Comparison of ENCODE assay signal across 1 cellular context in the genomic region with DNA sequence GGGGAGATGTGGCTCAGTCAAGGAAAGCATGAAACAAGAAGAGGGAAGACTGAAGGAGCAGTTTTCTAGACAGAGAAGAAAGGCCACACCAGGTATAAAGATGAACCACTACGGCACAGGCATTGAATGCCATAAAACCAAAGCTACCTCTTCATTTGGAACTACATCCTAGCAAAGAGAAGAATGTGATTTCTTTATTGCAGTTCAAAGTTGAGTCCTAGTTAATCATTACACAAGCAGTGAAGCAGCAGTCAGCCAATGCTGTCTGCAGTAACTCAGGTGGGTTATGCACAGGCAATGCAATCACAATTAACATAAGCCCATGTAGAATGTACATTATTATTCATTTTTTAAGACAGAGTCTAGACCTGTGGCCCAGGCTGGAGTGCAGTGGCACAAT.
TF ChIP-seq lines count a peak whose summit lies in the region.

No MANE protein-coding gene starts in this region.

TF ChIP-seq in HepG2, 621 proteins besides CTCF, POLR2A, EP300 and RAD21 (continued from another document and continues in another):
- TF ChIP-seq, protein P1, sequence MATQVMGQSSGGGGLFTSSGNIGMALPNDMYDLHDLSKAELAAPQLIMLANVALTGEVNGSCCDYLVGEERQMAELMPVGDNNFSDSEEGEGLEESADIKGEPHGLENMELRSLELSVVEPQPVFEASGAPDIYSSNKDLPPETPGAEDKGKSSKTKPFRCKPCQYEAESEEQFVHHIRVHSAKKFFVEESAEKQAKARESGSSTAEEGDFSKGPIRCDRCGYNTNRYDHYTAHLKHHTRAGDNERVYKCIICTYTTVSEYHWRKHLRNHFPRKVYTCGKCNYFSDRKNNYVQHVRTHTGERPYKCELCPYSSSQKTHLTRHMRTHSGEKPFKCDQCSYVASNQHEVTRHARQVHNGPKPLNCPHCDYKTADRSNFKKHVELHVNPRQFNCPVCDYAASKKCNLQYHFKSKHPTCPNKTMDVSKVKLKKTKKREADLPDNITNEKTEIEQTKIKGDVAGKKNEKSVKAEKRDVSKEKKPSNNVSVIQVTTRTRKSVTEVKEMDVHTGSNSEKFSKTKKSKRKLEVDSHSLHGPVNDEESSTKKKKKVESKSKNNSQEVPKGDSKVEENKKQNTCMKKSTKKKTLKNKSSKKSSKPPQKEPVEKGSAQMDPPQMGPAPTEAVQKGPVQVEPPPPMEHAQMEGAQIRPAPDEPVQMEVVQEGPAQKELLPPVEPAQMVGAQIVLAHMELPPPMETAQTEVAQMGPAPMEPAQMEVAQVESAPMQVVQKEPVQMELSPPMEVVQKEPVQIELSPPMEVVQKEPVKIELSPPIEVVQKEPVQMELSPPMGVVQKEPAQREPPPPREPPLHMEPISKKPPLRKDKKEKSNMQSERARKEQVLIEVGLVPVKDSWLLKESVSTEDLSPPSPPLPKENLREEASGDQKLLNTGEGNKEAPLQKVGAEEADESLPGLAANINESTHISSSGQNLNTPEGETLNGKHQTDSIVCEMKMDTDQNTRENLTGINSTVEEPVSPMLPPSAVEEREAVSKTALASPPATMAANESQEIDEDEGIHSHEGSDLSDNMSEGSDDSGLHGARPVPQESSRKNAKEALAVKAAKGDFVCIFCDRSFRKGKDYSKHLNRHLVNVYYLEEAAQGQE (IDR thresholded peaks at IDR 0.05; ENCODE audit: borderline replicate concordance in 1 of 2, low read depth in 1 of 2, low read length in 2 of 2) = no peak
- TF ChIP-seq, protein P2, sequence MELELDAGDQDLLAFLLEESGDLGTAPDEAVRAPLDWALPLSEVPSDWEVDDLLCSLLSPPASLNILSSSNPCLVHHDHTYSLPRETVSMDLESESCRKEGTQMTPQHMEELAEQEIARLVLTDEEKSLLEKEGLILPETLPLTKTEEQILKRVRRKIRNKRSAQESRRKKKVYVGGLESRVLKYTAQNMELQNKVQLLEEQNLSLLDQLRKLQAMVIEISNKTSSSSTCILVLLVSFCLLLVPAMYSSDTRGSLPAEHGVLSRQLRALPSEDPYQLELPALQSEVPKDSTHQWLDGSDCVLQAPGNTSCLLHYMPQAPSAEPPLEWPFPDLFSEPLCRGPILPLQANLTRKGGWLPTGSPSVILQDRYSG (CRISPR knock-in tag; IDR thresholded peaks at IDR 0.05) = no peak
- TF ChIP-seq, protein P3, sequence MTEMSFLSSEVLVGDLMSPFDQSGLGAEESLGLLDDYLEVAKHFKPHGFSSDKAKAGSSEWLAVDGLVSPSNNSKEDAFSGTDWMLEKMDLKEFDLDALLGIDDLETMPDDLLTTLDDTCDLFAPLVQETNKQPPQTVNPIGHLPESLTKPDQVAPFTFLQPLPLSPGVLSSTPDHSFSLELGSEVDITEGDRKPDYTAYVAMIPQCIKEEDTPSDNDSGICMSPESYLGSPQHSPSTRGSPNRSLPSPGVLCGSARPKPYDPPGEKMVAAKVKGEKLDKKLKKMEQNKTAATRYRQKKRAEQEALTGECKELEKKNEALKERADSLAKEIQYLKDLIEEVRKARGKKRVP (CRISPR knock-in tag; IDR thresholded peaks at IDR 0.05) = 0 out of 4 replicates have a peak, but pooled peaks of 1 of the 2 experiments have one; percentile 25
- TF ChIP-seq, protein P4, sequence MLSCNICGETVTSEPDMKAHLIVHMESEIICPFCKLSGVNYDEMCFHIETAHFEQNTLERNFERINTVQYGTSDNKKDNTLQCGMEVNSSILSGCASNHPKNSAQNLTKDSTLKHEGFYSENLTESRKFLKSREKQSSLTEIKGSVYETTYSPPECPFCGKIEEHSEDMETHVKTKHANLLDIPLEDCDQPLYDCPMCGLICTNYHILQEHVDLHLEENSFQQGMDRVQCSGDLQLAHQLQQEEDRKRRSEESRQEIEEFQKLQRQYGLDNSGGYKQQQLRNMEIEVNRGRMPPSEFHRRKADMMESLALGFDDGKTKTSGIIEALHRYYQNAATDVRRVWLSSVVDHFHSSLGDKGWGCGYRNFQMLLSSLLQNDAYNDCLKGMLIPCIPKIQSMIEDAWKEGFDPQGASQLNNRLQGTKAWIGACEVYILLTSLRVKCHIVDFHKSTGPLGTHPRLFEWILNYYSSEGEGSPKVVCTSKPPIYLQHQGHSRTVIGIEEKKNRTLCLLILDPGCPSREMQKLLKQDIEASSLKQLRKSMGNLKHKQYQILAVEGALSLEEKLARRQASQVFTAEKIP (CRISPR knock-in tag; IDR thresholded peaks at IDR 0.05; ENCODE audit: borderline replicate concordance) = no peak
- TF ChIP-seq ARID2 (CRISPR knock-in tag; IDR thresholded peaks at IDR 0.05; ENCODE audit: borderline replicate concordance) = no peak
- no peak for TF ChIP-seq ZNF451 (CRISPR knock-in tag; IDR thresholded peaks at IDR 0.05)
- no peak for TF ChIP-seq FOXK2 (IDR thresholded peaks at IDR 0.05)
- 0 out of 2 replicates have a peak, but pooled peaks have one; percentile 35 for TF ChIP-seq ZNF292 (CRISPR knock-in tag; IDR thresholded peaks at IDR 0.05; ENCODE audit: borderline replicate concordance, low read depth)
- TF ChIP-seq ZNF749 (CRISPR knock-in tag; IDR thresholded peaks at IDR 0.05; ENCODE audit: borderline replicate concordance) = no peak
- TF ChIP-seq ZNF382 (CRISPR knock-in tag; IDR thresholded peaks at IDR 0.05; ENCODE audit: borderline replicate concordance) = no peak
- TF ChIP-seq ZNF547 (CRISPR knock-in tag; IDR thresholded peaks at IDR 0.05) = no peak
- TF ChIP-seq KLF13 (CRISPR knock-in tag; IDR thresholded peaks at IDR 0.05) = no peak
- no peak for TF ChIP-seq ZNF567 (CRISPR knock-in tag; IDR thresholded peaks at IDR 0.05; ENCODE audit: borderline replicate concordance)
- no peak for TF ChIP-seq HDAC6 (IDR thresholded peaks at IDR 0.05; ENCODE audit: low read depth, low read length)
- TF ChIP-seq ZNF572 (CRISPR knock-in tag; IDR thresholded peaks at IDR 0.05) = no peak
- 0 out of 2 replicates have a peak, but pooled peaks have one; percentile 15 for TF ChIP-seq FOXK1 (CRISPR knock-in tag; IDR thresholded peaks at IDR 0.05; ENCODE audit: borderline replicate concordance, low read depth)
- TF ChIP-seq DDIT3 (CRISPR knock-in tag; IDR thresholded peaks at IDR 0.05) = no peak
- TF ChIP-seq KDM3A (CRISPR knock-in tag; IDR thresholded peaks at IDR 0.05; ENCODE audit: low read depth) = no peak
- no peak for TF ChIP-seq KDM5A (IDR thresholded peaks at IDR 0.05; ENCODE audit: borderline replicate concordance, low read length)
- no peak for TF ChIP-seq ZNF788 (CRISPR knock-in tag; IDR thresholded peaks at IDR 0.05; ENCODE audit: borderline replicate concordance)
- TF ChIP-seq LCORL (IDR thresholded peaks at IDR 0.05) = no peak
- TF ChIP-seq LCORL (CRISPR knock-in tag; IDR thresholded peaks at IDR 0.05) = no peak
- TF ChIP-seq ERF (CRISPR knock-in tag; IDR thresholded peaks at IDR 0.05) = 0 out of 2 replicates have a peak, but pooled peaks have one; percentile 35
- TF ChIP-seq NFKBIZ (CRISPR knock-in tag; IDR thresholded peaks at IDR 0.05) = no peak
- TF ChIP-seq ZNF850 (CRISPR knock-in tag; conservative IDR thresholded peaks at IDR 0.05) = no peak
- TF ChIP-seq ARNT (IDR thresholded peaks at IDR 0.05) = no peak
- TF ChIP-seq, protein P5, sequence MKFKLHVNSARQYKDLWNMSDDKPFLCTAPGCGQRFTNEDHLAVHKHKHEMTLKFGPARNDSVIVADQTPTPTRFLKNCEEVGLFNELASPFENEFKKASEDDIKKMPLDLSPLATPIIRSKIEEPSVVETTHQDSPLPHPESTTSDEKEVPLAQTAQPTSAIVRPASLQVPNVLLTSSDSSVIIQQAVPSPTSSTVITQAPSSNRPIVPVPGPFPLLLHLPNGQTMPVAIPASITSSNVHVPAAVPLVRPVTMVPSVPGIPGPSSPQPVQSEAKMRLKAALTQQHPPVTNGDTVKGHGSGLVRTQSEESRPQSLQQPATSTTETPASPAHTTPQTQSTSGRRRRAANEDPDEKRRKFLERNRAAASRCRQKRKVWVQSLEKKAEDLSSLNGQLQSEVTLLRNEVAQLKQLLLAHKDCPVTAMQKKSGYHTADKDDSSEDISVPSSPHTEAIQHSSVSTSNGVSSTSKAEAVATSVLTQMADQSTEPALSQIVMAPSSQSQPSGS (CRISPR knock-in tag; IDR thresholded peaks at IDR 0.05) = no peak
- TF ChIP-seq, protein P6, sequence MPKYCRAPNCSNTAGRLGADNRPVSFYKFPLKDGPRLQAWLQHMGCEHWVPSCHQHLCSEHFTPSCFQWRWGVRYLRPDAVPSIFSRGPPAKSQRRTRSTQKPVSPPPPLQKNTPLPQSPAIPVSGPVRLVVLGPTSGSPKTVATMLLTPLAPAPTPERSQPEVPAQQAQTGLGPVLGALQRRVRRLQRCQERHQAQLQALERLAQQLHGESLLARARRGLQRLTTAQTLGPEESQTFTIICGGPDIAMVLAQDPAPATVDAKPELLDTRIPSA (CRISPR knock-in tag; IDR thresholded peaks at IDR 0.05; ENCODE audit: borderline replicate concordance) = no peak
- TF ChIP-seq KDM5B (CRISPR knock-in tag; IDR thresholded peaks at IDR 0.05; ENCODE audit: borderline replicate concordance) = no peak
- no peak for TF ChIP-seq ZZZ3 (CRISPR knock-in tag; IDR thresholded peaks at IDR 0.05; ENCODE audit: borderline replicate concordance)
- TF ChIP-seq ZNF205 (CRISPR knock-in tag; IDR thresholded peaks at IDR 0.05) = no peak
- TF ChIP-seq ASH2L (IDR thresholded peaks at IDR 0.05; ENCODE audit: insufficient read length, low read depth, low read length) = no peak
- no peak for TF ChIP-seq ZNF501 (CRISPR knock-in tag; IDR thresholded peaks at IDR 0.05)
- no peak for TF ChIP-seq HOXA7 (CRISPR knock-in tag; IDR thresholded peaks at IDR 0.05)
- no peak for TF ChIP-seq ZNF556 (CRISPR knock-in tag; IDR thresholded peaks at IDR 0.05; ENCODE audit: borderline replicate concordance)
- TF ChIP-seq, protein P7, sequence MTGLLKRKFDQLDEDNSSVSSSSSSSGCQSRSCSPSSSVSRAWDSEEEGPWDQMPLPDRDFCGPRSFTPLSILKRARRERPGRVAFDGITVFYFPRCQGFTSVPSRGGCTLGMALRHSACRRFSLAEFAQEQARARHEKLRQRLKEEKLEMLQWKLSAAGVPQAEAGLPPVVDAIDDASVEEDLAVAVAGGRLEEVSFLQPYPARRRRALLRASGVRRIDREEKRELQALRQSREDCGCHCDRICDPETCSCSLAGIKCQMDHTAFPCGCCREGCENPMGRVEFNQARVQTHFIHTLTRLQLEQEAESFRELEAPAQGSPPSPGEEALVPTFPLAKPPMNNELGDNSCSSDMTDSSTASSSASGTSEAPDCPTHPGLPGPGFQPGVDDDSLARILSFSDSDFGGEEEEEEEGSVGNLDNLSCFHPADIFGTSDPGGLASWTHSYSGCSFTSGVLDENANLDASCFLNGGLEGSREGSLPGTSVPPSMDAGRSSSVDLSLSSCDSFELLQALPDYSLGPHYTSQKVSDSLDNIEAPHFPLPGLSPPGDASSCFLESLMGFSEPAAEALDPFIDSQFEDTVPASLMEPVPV (CRISPR knock-in tag; IDR thresholded peaks at IDR 0.05) = no peak
- TF ChIP-seq, protein P8, sequence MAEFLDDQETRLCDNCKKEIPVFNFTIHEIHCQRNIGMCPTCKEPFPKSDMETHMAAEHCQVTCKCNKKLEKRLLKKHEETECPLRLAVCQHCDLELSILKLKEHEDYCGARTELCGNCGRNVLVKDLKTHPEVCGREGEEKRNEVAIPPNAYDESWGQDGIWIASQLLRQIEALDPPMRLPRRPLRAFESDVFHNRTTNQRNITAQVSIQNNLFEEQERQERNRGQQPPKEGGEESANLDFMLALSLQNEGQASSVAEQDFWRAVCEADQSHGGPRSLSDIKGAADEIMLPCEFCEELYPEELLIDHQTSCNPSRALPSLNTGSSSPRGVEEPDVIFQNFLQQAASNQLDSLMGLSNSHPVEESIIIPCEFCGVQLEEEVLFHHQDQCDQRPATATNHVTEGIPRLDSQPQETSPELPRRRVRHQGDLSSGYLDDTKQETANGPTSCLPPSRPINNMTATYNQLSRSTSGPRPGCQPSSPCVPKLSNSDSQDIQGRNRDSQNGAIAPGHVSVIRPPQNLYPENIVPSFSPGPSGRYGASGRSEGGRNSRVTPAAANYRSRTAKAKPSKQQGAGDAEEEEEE (CRISPR knock-in tag; IDR thresholded peaks at IDR 0.05; ENCODE audit: borderline replicate concordance) = no peak
- no peak for TF ChIP-seq TEAD2 (CRISPR knock-in tag; IDR thresholded peaks at IDR 0.05)
- no peak for TF ChIP-seq TGIF2 (CRISPR knock-in tag; IDR thresholded peaks at IDR 0.05)
- TF ChIP-seq, protein P9, sequence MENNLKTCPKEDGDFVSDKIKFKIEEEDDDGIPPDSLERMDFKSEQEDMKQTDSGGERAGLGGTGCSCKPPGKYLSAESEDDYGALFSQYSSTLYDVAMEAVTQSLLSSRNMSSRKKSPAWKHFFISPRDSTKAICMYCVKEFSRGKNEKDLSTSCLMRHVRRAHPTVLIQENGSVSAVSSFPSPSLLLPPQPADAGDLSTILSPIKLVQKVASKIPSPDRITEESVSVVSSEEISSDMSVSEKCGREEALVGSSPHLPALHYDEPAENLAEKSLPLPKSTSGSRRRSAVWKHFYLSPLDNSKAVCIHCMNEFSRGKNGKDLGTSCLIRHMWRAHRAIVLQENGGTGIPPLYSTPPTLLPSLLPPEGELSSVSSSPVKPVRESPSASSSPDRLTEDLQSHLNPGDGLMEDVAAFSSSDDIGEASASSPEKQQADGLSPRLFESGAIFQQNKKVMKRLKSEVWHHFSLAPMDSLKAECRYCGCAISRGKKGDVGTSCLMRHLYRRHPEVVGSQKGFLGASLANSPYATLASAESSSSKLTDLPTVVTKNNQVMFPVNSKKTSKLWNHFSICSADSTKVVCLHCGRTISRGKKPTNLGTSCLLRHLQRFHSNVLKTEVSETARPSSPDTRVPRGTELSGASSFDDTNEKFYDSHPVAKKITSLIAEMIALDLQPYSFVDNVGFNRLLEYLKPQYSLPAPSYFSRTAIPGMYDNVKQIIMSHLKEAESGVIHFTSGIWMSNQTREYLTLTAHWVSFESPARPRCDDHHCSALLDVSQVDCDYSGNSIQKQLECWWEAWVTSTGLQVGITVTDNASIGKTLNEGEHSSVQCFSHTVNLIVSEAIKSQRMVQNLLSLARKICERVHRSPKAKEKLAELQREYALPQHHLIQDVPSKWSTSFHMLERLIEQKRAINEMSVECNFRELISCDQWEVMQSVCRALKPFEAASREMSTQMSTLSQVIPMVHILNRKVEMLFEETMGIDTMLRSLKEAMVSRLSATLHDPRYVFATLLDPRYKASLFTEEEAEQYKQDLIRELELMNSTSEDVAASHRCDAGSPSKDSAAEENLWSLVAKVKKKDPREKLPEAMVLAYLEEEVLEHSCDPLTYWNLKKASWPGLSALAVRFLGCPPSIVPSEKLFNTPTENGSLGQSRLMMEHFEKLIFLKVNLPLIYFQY (CRISPR knock-in tag; IDR thresholded peaks at IDR 0.05; ENCODE audit: borderline replicate concordance) = no peak
- no peak for TF ChIP-seq XBP1 (CRISPR knock-in tag; IDR thresholded peaks at IDR 0.05)
- TF ChIP-seq ZNF546 (CRISPR knock-in tag; conservative IDR thresholded peaks at IDR 0.05) = no peak
- TF ChIP-seq ZNF335 (CRISPR knock-in tag; IDR thresholded peaks at IDR 0.05) = no peak
- no peak for TF ChIP-seq FOXA1 (IDR thresholded peaks at IDR 0.05)
- no peak for TF ChIP-seq FOXA1 (CRISPR knock-in tag; IDR thresholded peaks at IDR 0.05)
- peak; percentile 84 for TF ChIP-seq ZFP90 (CRISPR knock-in tag; IDR thresholded peaks at IDR 0.05; ENCODE audit: borderline replicate concordance)
